ENCODE assay signal across 11 cellular contexts in genomic region chr3:5140230-5140621, GRCh38. TPM values are rescaled to one million over a fixed set of nuclear protein-coding genes. Genes with fewer than 3 reads are reported as not detected.
A peak's percentile ranks its signal among the peaks of the same experiment; 100 is the strongest.
DNase-seq lines count a peak whose midpoint lies in the region; ATAC-seq and TF ChIP-seq lines count a peak whose summit lies in the region.
"Had no signal": no experiment of that assay in that cellular context is flagged by ENCODE, and none has a peak within 500 bp of the region (broad histone marks: within the 10 kb centered on the region; RNA-seq: fewer than 3 reads in every experiment).

No MANE protein-coding gene starts in this region.

- intact Hi-C loops in activated T-helper 1 cell treated with anti-CD3 and anti-CD28 coated beads, Interleukin-12 subunit alpha, Interleukin-12 subunit beta, Interleukin-2, Interleukin-4 antibody, amounts not matched to agents 30 ng/mL and 10 ng/mL and 1 ng/mL, durations not matched to agents 14 hours and 24 hours and 36 hours (cut with micrococcal nuclease) = no loop called here

- peaks cover 56% of the 10 kb centered on the region for H3K36me3 Mint-ChIP-seq in activated T-cell treated with anti-CD3 and anti-CD28 coated beads, Interleukin-2, amount 50 U/mL, for 24 hours (ENCODE audit: low read depth)
- H3K36me3 Mint-ChIP-seq in activated T-helper 1 cell treated with anti-CD3 and anti-CD28 coated beads, Interleukin-12 subunit alpha, Interleukin-12 subunit beta, Interleukin-2, Interleukin-4 antibody, amounts not matched to agents 30 ng/mL and 10 ng/mL and 1 ng/mL, durations not matched to agents 14 hours and 24 hours and 36 hours (ENCODE audit: low read depth) = peaks cover 28% of the 10 kb centered on the region

- peak; percentile 40 for ATAC-seq in HG02870 (IDR thresholded peaks at IDR 0.05; ENCODE audit: unreplicated experiment)
- peak; percentile 48 for ATAC-seq in stimulated activated naive CD8-positive, alpha-beta T cell treated with anti-CD3 and anti-CD28 coated beads, Interleukin-15, amount 100 ng/mL, for 72 hours

- peaks cover 81% of the 10 kb centered on the region for H3K4me1 Mint-ChIP-seq in activated T-cell treated with anti-CD3 and anti-CD28 coated beads, Interleukin-2, amount 50 U/mL, for 24 hours (ENCODE audit: low read depth)
- peaks cover 28% of the 10 kb centered on the region for H3K4me1 Mint-ChIP-seq in activated T-helper 1 cell treated with anti-CD3 and anti-CD28 coated beads, Interleukin-12 subunit alpha, Interleukin-12 subunit beta, Interleukin-2, Interleukin-4 antibody, amounts not matched to agents 30 ng/mL and 10 ng/mL and 1 ng/mL, durations not matched to agents 14 hours and 24 hours and 36 hours (ENCODE audit: low read depth)
- peaks cover 71% of the 10 kb centered on the region for H3K4me1 Mint-ChIP-seq in stimulated activated naive CD8-positive, alpha-beta T cell treated with anti-CD3 and anti-CD28 coated beads, Interleukin-15, amount 100 ng/mL, for 72 hours

- no peak for DNase-seq in activated T-cell treated with anti-CD3 and anti-CD28 coated beads, Interleukin-2, amount 50 U/mL, for 24 hours
- DNase-seq in activated T-cell treated with anti-CD3 and anti-CD28 coated beads, Interleukin-2, amount 50 U/mL, for 1 hour = no peak
- DNase-seq in activated T-helper 1 cell treated with anti-CD3 and anti-CD28 coated beads, Interleukin-12 subunit alpha, Interleukin-12 subunit beta, Interleukin-2, Interleukin-4 antibody, amounts not matched to agents 30 ng/mL and 10 ng/mL and 1 ng/mL, durations not matched to agents 14 hours and 24 hours and 36 hours (ENCODE audit: low spot score) = no peak
- DNase-seq in stimulated activated naive CD8-positive, alpha-beta T cell treated with anti-CD3 and anti-CD28 coated beads, Interleukin-15, amount 100 ng/mL, for 72 hours = no peak
- DNase-seq in NCI-H1048 (lab: John Stamatoyannopoulos, UW) (no peak), GM20000 (ENCODE audit: low spot score) (no peak), germinal center (ENCODE audit: low spot score) (no peak)
- DNase-seq: activated CD8-positive, alpha-beta memory T cell treated with anti-CD3 and anti-CD28 coated beads, Interleukin-2, amount 50 U/mL, for 48 hours; dorsolateral prefrontal cortex; NCI-H524 treated with DMSO at 0.1 percent for 48 hours had no signal

- no peak overlapping the region for H3K4me3 Mint-ChIP-seq in activated T-cell treated with anti-CD3 and anti-CD28 coated beads, Interleukin-2, amount 50 U/mL, for 24 hours
- H3K4me3 Mint-ChIP-seq in activated T-helper 1 cell treated with anti-CD3 and anti-CD28 coated beads, Interleukin-12 subunit alpha, Interleukin-12 subunit beta, Interleukin-2, Interleukin-4 antibody, amounts not matched to agents 30 ng/mL and 10 ng/mL and 1 ng/mL, durations not matched to agents 14 hours and 24 hours and 36 hours = no peak overlapping the region
- H3K4me3 Mint-ChIP-seq in stimulated activated naive CD8-positive, alpha-beta T cell treated with anti-CD3 and anti-CD28 coated beads, Interleukin-15, amount 100 ng/mL, for 72 hours = peak overlapping the region; percentile 63 to 64

- no peaks in the 10 kb centered on the region for H3K27me3 Mint-ChIP-seq in activated T-cell treated with anti-CD3 and anti-CD28 coated beads, Interleukin-2, amount 50 U/mL, for 24 hours
- H3K27me3 Mint-ChIP-seq in activated T-helper 1 cell treated with anti-CD3 and anti-CD28 coated beads, Interleukin-12 subunit alpha, Interleukin-12 subunit beta, Interleukin-2, Interleukin-4 antibody, amounts not matched to agents 30 ng/mL and 10 ng/mL and 1 ng/mL, durations not matched to agents 14 hours and 24 hours and 36 hours (ENCODE audit: insufficient read depth) = no peaks in the 10 kb centered on the region
- H3K27me3 Mint-ChIP-seq in stimulated activated naive CD8-positive, alpha-beta T cell treated with anti-CD3 and anti-CD28 coated beads, Interleukin-15, amount 100 ng/mL, for 72 hours = no peaks in the 10 kb centered on the region

- peak overlapping the region; percentile 79 for H3K27ac Mint-ChIP-seq in activated T-cell treated with anti-CD3 and anti-CD28 coated beads, Interleukin-2, amount 50 U/mL, for 24 hours
- peak overlapping the region; percentile 2 for H3K27ac Mint-ChIP-seq in activated T-helper 1 cell treated with anti-CD3 and anti-CD28 coated beads, Interleukin-12 subunit alpha, Interleukin-12 subunit beta, Interleukin-2, Interleukin-4 antibody, amounts not matched to agents 30 ng/mL and 10 ng/mL and 1 ng/mL, durations not matched to agents 14 hours and 24 hours and 36 hours
- H3K27ac Mint-ChIP-seq in stimulated activated naive CD8-positive, alpha-beta T cell treated with anti-CD3 and anti-CD28 coated beads, Interleukin-15, amount 100 ng/mL, for 72 hours = peak overlapping the region; percentile 34 to 90

- TF ChIP-seq CTCF in GM20000 (IDR thresholded peaks at IDR 0.05; ENCODE audit: extremely low read depth, missing control alignments) = no peak

- peaks cover 4% of the 10 kb centered on the region for H3K9me3 Mint-ChIP-seq in activated T-cell treated with anti-CD3 and anti-CD28 coated beads, Interleukin-2, amount 50 U/mL, for 24 hours
- peaks cover 21% of the 10 kb centered on the region for H3K9me3 Mint-ChIP-seq in activated T-helper 1 cell treated with anti-CD3 and anti-CD28 coated beads, Interleukin-12 subunit alpha, Interleukin-12 subunit beta, Interleukin-2, Interleukin-4 antibody, amounts not matched to agents 30 ng/mL and 10 ng/mL and 1 ng/mL, durations not matched to agents 14 hours and 24 hours and 36 hours
- H3K9me3 Mint-ChIP-seq in stimulated activated naive CD8-positive, alpha-beta T cell treated with anti-CD3 and anti-CD28 coated beads, Interleukin-15, amount 100 ng/mL, for 72 hours = peaks cover 0 to 15% of the 10 kb centered on the region in 2 donors

RNA-seq across cellular contexts. Expression of gene ARL8B, which starts 18.1 kb away (rescaled TPM):
- 43.4 and 51.0 TPM in 2 replicates for total RNA-seq in activated T-helper 1 cell treated with anti-CD3 and anti-CD28 coated beads, Interleukin-12 subunit alpha, Interleukin-12 subunit beta, Interleukin-2, Interleukin-4 antibody, amounts not matched to agents 30 ng/mL and 10 ng/mL and 1 ng/mL, durations not matched to agents 14 hours and 24 hours and 36 hours

RNA-seq across cellular contexts. Expression of gene EDEM1, which starts 47.3 kb away (rescaled TPM):
- 169 and 192 TPM in 2 replicates for total RNA-seq in activated T-helper 1 cell treated with anti-CD3 and anti-CD28 coated beads, Interleukin-12 subunit alpha, Interleukin-12 subunit beta, Interleukin-2, Interleukin-4 antibody, amounts not matched to agents 30 ng/mL and 10 ng/mL and 1 ng/mL, durations not matched to agents 14 hours and 24 hours and 36 hours

Comparison
In these comparisons a context has a peak if more than half of its experiments do, and no peak if none do; other contexts are left out.
1. H3K27ac Mint-ChIP-seq: peak in every context shown above with its lines; median percentile 79 in activated T-cell treated with anti-CD3 and anti-CD28 coated beads, Interleukin-2, amount 50 U/mL, for 24 hours; 62 in stimulated activated naive CD8-positive, alpha-beta T cell treated with anti-CD3 and anti-CD28 coated beads, Interleukin-15, amount 100 ng/mL, for 72 hours; 2 in activated T-helper 1 cell treated with anti-CD3 and anti-CD28 coated beads, Interleukin-12 subunit alpha, Interleukin-12 subunit beta, Interleukin-2, Interleukin-4 antibody, amounts not matched to agents 30 ng/mL and 10 ng/mL and 1 ng/mL, durations not matched to agents 14 hours and 24 hours and 36 hours.
2. H3K4me3 Mint-ChIP-seq: peak in stimulated activated naive CD8-positive, alpha-beta T cell treated with anti-CD3 and anti-CD28 coated beads, Interleukin-15, amount 100 ng/mL, for 72 hours (2 of 2); none in activated T-cell treated with anti-CD3 and anti-CD28 coated beads, Interleukin-2, amount 50 U/mL, for 24 hours (single experiment) and activated T-helper 1 cell treated with anti-CD3 and anti-CD28 coated beads, Interleukin-12 subunit alpha, Interleukin-12 subunit beta, Interleukin-2, Interleukin-4 antibody, amounts not matched to agents 30 ng/mL and 10 ng/mL and 1 ng/mL, durations not matched to agents 14 hours and 24 hours and 36 hours (single experiment).